Comparison of ENCODE assay signal across 8 cellular contexts in genomic region chr5:43019615-43020293, GRCh38. TPM values are rescaled to one million over a fixed set of nuclear protein-coding genes. Genes with fewer than 3 reads are reported as not detected.
A peak's percentile ranks its signal among the peaks of the same experiment; 100 is the strongest.
DNase-seq lines count a peak whose midpoint lies in the region; ATAC-seq, FAIRE-seq and TF ChIP-seq lines count a peak whose summit lies in the region.

No MANE protein-coding gene starts in this region.

- no peaks in the 10 kb centered on the region for H3K79me2 ChIP-seq in K562 (ENCODE audit: control insufficient read depth, insufficient read depth, low read length)

- 97% methylated on average over 36 of the region's 36 CpGs for WGBS in K562 (ENCODE audit: insufficient coverage, low coverage, missing lambda C conversion rate)

- DNase-seq in NCI-H146 treated with DMSO at 0.1 percent for 48 hours (lab: John Stamatoyannopoulos, UW; ENCODE audit: unreplicated experiment) (peak; percentile 11), T-helper 2 cell (peak; percentile 59 to 97 (median 80)), K562 (ENCODE audit: extremely low read depth in 1 of 4, low spot score in 3 of 4) (no peak), kidney glomerular epithelial cell (lab: John Stamatoyannopoulos, UW) (peak; percentile 60), superior temporal gyrus (ENCODE audit: extremely low spot score) (no peak)
- peak; percentile 60 to 69 for DNase-seq in stimulated activated CD4-positive, alpha-beta T cell treated with anti-CD3 and anti-CD28 coated beads, Interleukin-2, amount 100 ng/mL, for 48 hours

- no peak for TF ChIP-seq CTCF in K562 (IDR thresholded peaks at IDR 0.05 in 2 of 3, conservative IDR thresholded peaks at IDR 0.05 in 1 of 3; ENCODE audit: insufficient read depth in 2 of 3, low read depth in 1 of 3, low read length in 3 of 3)

- intact Hi-C loops in K562 (cut with micrococcal nuclease) = no loop called here

- H3K9me1 ChIP-seq in K562 (ENCODE audit: control insufficient read depth, insufficient read depth, low read length) = no peaks in the 10 kb centered on the region

- in situ Hi-C loops in K562 (cut with MboI) = no loop called here

- H3K4me1 ChIP-seq in K562 (replicated peaks in 1 of 2; ENCODE audit: control insufficient read depth in 2 of 2, insufficient read depth in 2 of 2, low read length in 2 of 2) = peaks cover 0 to 5% of the 10 kb centered on the region in 2 experiments; a peak in 2 of 5 replicates

- FAIRE-seq in K562 (lab: Jason Lieb, UNC) = no peak

- H3K36me3 ChIP-seq in K562 (ENCODE audit: control insufficient read depth, insufficient read depth, low read length) = no peaks in the 10 kb centered on the region

- no peak overlapping the region for H3K9ac ChIP-seq in K562 (ENCODE audit: insufficient read depth in 1 of 2, low read depth in 2 of 2, low read length in 2 of 2)

- no peak overlapping the region for H3K4me2 ChIP-seq in K562 (ENCODE audit: insufficient read depth, low read length)

- POLR2A ChIA-PET in K562 (lab: Yijun Ruan, JAX) = interaction anchor here (3.0 kb wide), 1 partner anchor 11 kb away, joined by 13 read pairs; no protein-coding TSS in a partner anchor

- TF ChIP-seq RAD21 in K562 (CRISPR knock-in tag; conservative IDR thresholded peaks at IDR 0.05 in 1 of 2, IDR thresholded peaks at IDR 0.05 in 1 of 2) = no peak

- ATAC-seq in GM18517 (IDR thresholded peaks at IDR 0.05; ENCODE audit: unreplicated experiment) = peak; percentile 77
- peak; percentile 69 for ATAC-seq in HG02884 (IDR thresholded peaks at IDR 0.05; ENCODE audit: unreplicated experiment)
- no peak for ATAC-seq in K562

- no peak overlapping the region for H2AFZ ChIP-seq in K562 (ENCODE audit: low read depth, low read length)

- no peak overlapping the region for H3K4me3 ChIP-seq in K562

- H4K20me1 ChIP-seq in K562 (replicated peaks; ENCODE audit: control insufficient read depth, insufficient read depth, low read length) = no peaks in the 10 kb centered on the region

- no peaks in the 10 kb centered on the region for H3K27me3 ChIP-seq in K562 (ENCODE audit: control insufficient read depth in 2 of 2, insufficient read depth in 2 of 2, low read length in 2 of 2)

- CTCF ChIA-PET in K562 (lab: Yijun Ruan, JAX; ENCODE audit: low intra/inter-chr PET ratio) = no interaction called here

- peaks cover 12% of the 10 kb centered on the region for H3K9me3 ChIP-seq in K562 (replicated peaks; ENCODE audit: control insufficient read depth, insufficient read depth, low read depth, low read length)

- no peak for TF ChIP-seq EP300 in K562 (IDR thresholded peaks at IDR 0.05; ENCODE audit: low read length)

- H3K27ac ChIP-seq in K562 (ENCODE audit: extremely low read depth, low read depth, low read length) = no peak overlapping the region

- no TSS peak for BruUV-seq in K562 (replicated peaks; lab: Mats Ljungman, UMichigan)

- no peak for TF ChIP-seq POLR2A in K562 (conservative IDR thresholded peaks at IDR 0.05)

TF ChIP-seq in K562, 482 proteins besides CTCF, POLR2A, EP300 and RAD21:
- no peak for TF ChIP-seq ZNF76 (CRISPR knock-in tag; IDR thresholded peaks at IDR 0.05; ENCODE audit: borderline replicate concordance)
- TF ChIP-seq ZNF639 (CRISPR knock-in tag; conservative IDR thresholded peaks at IDR 0.05 in 1 of 2, IDR thresholded peaks at IDR 0.05 in 1 of 2) = no peak
- peak; percentile 52; the same call in 1 of the 2 replicates for TF ChIP-seq ZBTB33 (CRISPR knock-in tag; IDR thresholded peaks at IDR 0.05)
- TF ChIP-seq ZNF77 (CRISPR knock-in tag; IDR thresholded peaks at IDR 0.05) = no peak
- TF ChIP-seq ATF4 (CRISPR knock-in tag; IDR thresholded peaks at IDR 0.05) = no peak

RNA-seq across cellular contexts. Expression of gene ANXA2R, which starts 20.4 kb away (rescaled TPM):
- 22.1 and 27.2 TPM in 2 replicates for total RNA-seq in K562 (2011; cell fraction: chromatin; rRNA removed; ENCODE audit: low replicate concordance)
- total RNA-seq in K562 (2011; cell fraction: nucleolus; rRNA removed) = 17.0 and 20.7 TPM in 2 replicates
- 21.3 and 21.4 TPM in 2 replicates for total RNA-seq in K562 (2011; cell fraction: nucleoplasm; rRNA removed)
- total RNA-seq in K562 (2014; rRNA removed) = 3.4 and 3.5 TPM in 2 replicates
- total RNA-seq in K562 (2014; rRNA removed; fragmentation: Illumina TruSeq; extraction: Trizol) = 2.8 and 3.4 TPM in 2 replicates
- total RNA-seq in K562 (2015; rRNA removed; fragmentation: Illumina TruSeq; extraction: Trizol) = 3.4 and 3.5 TPM in 2 replicates
- total RNA-seq in K562 (2021) = 3.9 and 4.3 TPM in 2 replicates
- 2.3 and 2.7 TPM in 2 replicates for polyA plus RNA-seq in K562 (2011; rRNA removed)
- polyA plus RNA-seq in K562 (2011; cell fraction: cytosol; rRNA removed) = 2.6 and 3.1 TPM in 2 replicates
- polyA plus RNA-seq in K562 (2011; cell fraction: nucleus; rRNA removed) = 6.1 and 8.3 TPM in 2 replicates
- 3.4 and 6.0 TPM in 2 replicates for polyA plus RNA-seq in K562 (2012)
- polyA plus RNA-seq in K562 (2014; fragmentation: Illumina TruSeq; extraction: Trizol) = 2.3 and 3.4 TPM in 2 replicates
- polyA plus RNA-seq in K562 (2014; fragmentation: Nextera tagmentation; extraction: Ambion mirVana) = 1 to 10 TPM; 2.1 to 3.5 TPM
- polyA plus RNA-seq in K562 (2014; rRNA removed) = 4.8 and 7.5 TPM in 2 replicates
- 5.8 and 6.1 TPM in 2 replicates for polyA minus RNA-seq in K562 (2011; rRNA and poly(A)+ RNA removed)
- 0.48 and 1.8 TPM in 2 replicates for polyA minus RNA-seq in K562 (2011; cell fraction: cytosol; rRNA and poly(A)+ RNA removed)
- 15.4 and 18.3 TPM in 2 replicates for polyA minus RNA-seq in K562 (2011; cell fraction: nucleus; rRNA and poly(A)+ RNA removed)

Comparison
In these comparisons a context has a peak if more than half of its experiments do, and no peak if none do; other contexts are left out.
1. DNase-seq: peak in NCI-H146 treated with DMSO at 0.1 percent for 48 hours (single experiment), T-helper 2 cell (5 of 5), kidney glomerular epithelial cell (single experiment) and stimulated activated CD4-positive, alpha-beta T cell treated with anti-CD3 and anti-CD28 coated beads, Interleukin-2, amount 100 ng/mL, for 48 hours (2 of 2); none in K562 (0 of 4) and superior temporal gyrus (single experiment).